ENCODE assay signal across 2 cellular contexts in genomic region chr1:245156041-245156735, GRCh38.
TF ChIP-seq lines count a peak whose summit lies in the region.

No MANE protein-coding gene starts in this region.

TF ChIP-seq in HCT116, 20 proteins besides CTCF, POLR2A, EP300 and RAD21 (continued from another document):
- TF ChIP-seq TCF7L2 (IDR thresholded peaks at IDR 0.05; ENCODE audit: borderline replicate concordance, extremely low read depth, insufficient read depth, insufficient read length) = no peak
- no peak for TF ChIP-seq ELF1 (IDR thresholded peaks at IDR 0.05; ENCODE audit: borderline replicate concordance, low read depth)
- no peak for TF ChIP-seq SRF (IDR thresholded peaks at IDR 0.05; ENCODE audit: low read depth)

TF ChIP-seq in SK-N-SH, 30 proteins besides CTCF, POLR2A, EP300 and RAD21 (continued from another document):
- TF ChIP-seq SIN3A (IDR thresholded peaks at IDR 0.05; ENCODE audit: borderline replicate concordance, low read depth, low read length) = peak; percentile 34; the same call in 1 of the 2 replicates
- no peak for TF ChIP-seq CHD2 (IDR thresholded peaks at IDR 0.05; ENCODE audit: low read length, partially characterized antibody)
- peak; percentile 39 for TF ChIP-seq MXI1 (IDR thresholded peaks at IDR 0.05; ENCODE audit: low read depth, low read length)
- no peak for TF ChIP-seq EZH2phosphoT487 (IDR thresholded peaks at IDR 0.05; ENCODE audit: borderline replicate concordance, low read depth)
- TF ChIP-seq USF1 (IDR thresholded peaks at IDR 0.05; ENCODE audit: borderline replicate concordance, low read depth) = no peak
- TF ChIP-seq GABPA (IDR thresholded peaks at IDR 0.05; ENCODE audit: low read depth) = no peak
- TF ChIP-seq TAF1 (IDR thresholded peaks at IDR 0.05; ENCODE audit: borderline replicate concordance, low read depth, low read length) = peak; percentile 52; the same call in 1 of the 2 replicates
